5 cellular contexts compared by ENCODE assay signal in genomic region chr20:48327848-48328247, GRCh38.
DNase-seq lines count a peak whose midpoint lies in the region; FAIRE-seq and TF ChIP-seq lines count a peak whose summit lies in the region.
"Not testable (repeated sequence)": the region's sequence is repeated elsewhere in the genome, so short reads cannot be mapped to it uniquely, and the experiment has no call there.

No MANE protein-coding gene starts in this region.

- TF ChIP-seq CTCF in Calu3 (IDR thresholded peaks at IDR 0.05; ENCODE audit: unreplicated experiment); bronchial epithelial cell (IDR thresholded peaks at IDR 0.05; ENCODE audit: insufficient read depth, low read length, severe bottlenecking); neural progenitor cell (IDR thresholded peaks at IDR 0.05): not testable (repeated sequence)

- H3K4me2 ChIP-seq in neural progenitor cell = not testable (repeated sequence)

- intact Hi-C loops in Calu3 (cut with micrococcal nuclease; ENCODE audit: unreplicated experiment) = not testable (repeated sequence)

- H3K79me2 ChIP-seq in neural progenitor cell (ENCODE audit: low read depth) = not testable (repeated sequence)

- H3K27ac Mint-ChIP-seq in Calu3 (ENCODE audit: unreplicated experiment) (peak overlapping the region; percentile 8), neural progenitor cell (peak overlapping the region; percentile 33)

- DNase-seq in Calu3; HTR-8/SVneo (ENCODE audit: insufficient read length, low spot score); bronchial epithelial cell (ENCODE audit: low read depth); neural progenitor cell (ENCODE audit: low spot score): not testable (repeated sequence)
- DNase-seq in SJSA1 (ENCODE audit: low read depth in 1 of 2, low spot score in 2 of 2) = peak; percentile 63 to 74

- H3K4me1 ChIP-seq in SJSA1 (replicated peaks) = peaks cover 37% of the 10 kb centered on the region
- not testable (repeated sequence) for H3K4me1 ChIP-seq in neural progenitor cell

- FAIRE-seq in HTR-8/SVneo (lab: Jason Lieb, UNC) = peak; percentile 80
- FAIRE-seq in bronchial epithelial cell (lab: Jason Lieb, UNC) = peak; percentile 47

- CTCF ChIA-PET in Calu3 (lab: Charles Lee) = not testable (repeated sequence)

- H3K36me3 Mint-ChIP-seq in Calu3 (ENCODE audit: insufficient read depth, unreplicated experiment); neural progenitor cell: not testable (repeated sequence)

- H3K4me3 Mint-ChIP-seq in Calu3 (ENCODE audit: low read depth, unreplicated experiment) = not testable (repeated sequence)
- H3K4me3 Mint-ChIP-seq in neural progenitor cell = peak overlapping the region; percentile 5

- H3K9me3 Mint-ChIP-seq in Calu3 (ENCODE audit: low read depth, unreplicated experiment); neural progenitor cell: not testable (repeated sequence)

- H2AFZ ChIP-seq in neural progenitor cell (replicated peaks) = not testable (repeated sequence)

- not testable (repeated sequence) for H3K4me3 ChIP-seq in SJSA1; bronchial epithelial cell (ENCODE audit: low read depth, low read length); neural progenitor cell

- BruUV-seq in Calu3 (replicated peaks; lab: Mats Ljungman, UMichigan) = not testable (repeated sequence)

- H3K27ac ChIP-seq in SJSA1, neural progenitor cell: not testable (repeated sequence)

- H3K4me1 Mint-ChIP-seq in Calu3 (ENCODE audit: low read depth, unreplicated experiment) (peaks cover 18% of the 10 kb centered on the region), neural progenitor cell (peaks cover 32% of the 10 kb centered on the region)

- H3K36me3 ChIP-seq in SJSA1; bronchial epithelial cell (ENCODE audit: control insufficient read depth, insufficient read depth, low read length); neural progenitor cell: not testable (repeated sequence)

- not testable (repeated sequence) for H3K9ac ChIP-seq in neural progenitor cell

- not testable (repeated sequence) for H3K27me3 ChIP-seq in SJSA1 (replicated peaks); bronchial epithelial cell (ENCODE audit: control insufficient read depth, insufficient read depth, low read length); neural progenitor cell

- peaks cover 29% of the 10 kb centered on the region for H3K27me3 Mint-ChIP-seq in Calu3 (ENCODE audit: unreplicated experiment)
- H3K27me3 Mint-ChIP-seq in neural progenitor cell (ENCODE audit: insufficient read depth, low read depth) = peaks cover 28% of the 10 kb centered on the region

- H4K20me1 ChIP-seq in neural progenitor cell (ENCODE audit: low read depth) = not testable (repeated sequence)

- H3K9me3 ChIP-seq in SJSA1 (replicated peaks); neural progenitor cell (ENCODE audit: low read depth): not testable (repeated sequence)

- not testable (repeated sequence) for H3F3A ChIP-seq in neural progenitor cell (ENCODE audit: low read depth)
